In genomic region chr17:8226536-8227237, GRCh38 we compare ENCODE assay signal across 1 cellular context.
A peak's percentile ranks its signal among the peaks of the same experiment; 100 is the strongest.
TF ChIP-seq lines count a peak whose summit lies in the region.

No MANE protein-coding gene starts in this region.

TF ChIP-seq in GM12878, 131 proteins besides CTCF, POLR2A, EP300 and RAD21 (continues in another document):
- TF ChIP-seq PKNOX1 (IDR thresholded peaks at IDR 0.05) (peak; percentile 85), WRNIP1 (IDR thresholded peaks at IDR 0.05; ENCODE audit: borderline replicate concordance, low read depth, low read length) (no peak), CHD4 (IDR thresholded peaks at IDR 0.05) (no peak), FOXK2 (IDR thresholded peaks at IDR 0.05) (peak; percentile 48; the same call in 1 of the 2 replicates), MAX (IDR thresholded peaks at IDR 0.05; ENCODE audit: low read depth, low read length) (peak; percentile 57; the same call in 1 of the 2 replicates), NR2C1 (IDR thresholded peaks at IDR 0.05) (no peak), KLF5 (IDR thresholded peaks at IDR 0.05; ENCODE audit: partially characterized antibody) (no peak), RB1 (IDR thresholded peaks at IDR 0.05; ENCODE audit: borderline replicate concordance) (no peak), SREBF2 (IDR thresholded peaks at IDR 0.05; ENCODE audit: low read length) (peak; percentile 88), PAX5 (IDR thresholded peaks at IDR 0.05; ENCODE audit: borderline replicate concordance, low read depth, low read length) (no peak), ZBTB40 (IDR thresholded peaks at IDR 0.05; ENCODE audit: borderline replicate concordance) (peak; percentile 80), NFIC (IDR thresholded peaks at IDR 0.05; ENCODE audit: low read depth, low read length) (no peak; the same call in none of the 2 replicates), IKZF2 (IDR thresholded peaks at IDR 0.05) (peak; percentile 65 to 78), PBX3 (IDR thresholded peaks at IDR 0.05; ENCODE audit: insufficient replicate concordance, low read depth, low read length) (peak; percentile 68), GABPA (IDR thresholded peaks at IDR 0.05; ENCODE audit: low read depth) (peak; percentile 69; the same call in 1 of the 2 replicates), ZNF217 (IDR thresholded peaks at IDR 0.05) (peak; percentile 41; the same call in 1 of the 2 replicates), LARP7 (IDR thresholded peaks at IDR 0.05) (no peak), STAT3 (IDR thresholded peaks at IDR 0.05; ENCODE audit: low read depth, low read length) (no peak), MTA3 (IDR thresholded peaks at IDR 0.05; ENCODE audit: borderline replicate concordance, low read length) (peak; percentile 10; the same call in 1 of the 2 replicates), YBX1 (IDR thresholded peaks at IDR 0.05) (no peak), BHLHE40 (IDR thresholded peaks at IDR 0.05; ENCODE audit: borderline replicate concordance in 1 of 2, low read depth in 2 of 2, low read length in 1 of 2) (peak; percentile 89 to 95), ZSCAN29 (IDR thresholded peaks at IDR 0.05) (peak; percentile 94), HSF1 (IDR thresholded peaks at IDR 0.05; ENCODE audit: low read depth, low read length) (0 out of 2 replicates have a peak, but pooled peaks have one; percentile 20), KDM1A (IDR thresholded peaks at IDR 0.05; ENCODE audit: borderline replicate concordance) (no peak), GATAD2B (conservative IDR thresholded peaks at IDR 0.05; ENCODE audit: low read depth) (no peak), TAF1 (IDR thresholded peaks at IDR 0.05; ENCODE audit: borderline replicate concordance, low read depth, low read length) (no peak), ZNF622 (IDR thresholded peaks at IDR 0.05) (no peak), RAD51 (IDR thresholded peaks at IDR 0.05) (no peak), POLR2AphosphoS2 (IDR thresholded peaks at IDR 0.05; ENCODE audit: low read depth, low read length) (peak; percentile 96), POU2F2 (IDR thresholded peaks at IDR 0.05; ENCODE audit: borderline replicate concordance, low read depth, low read length) (peak; percentile 47; the same call in 1 of the 3 replicates), PAX8 (IDR thresholded peaks at IDR 0.05) (no peak), BRCA1 (IDR thresholded peaks at IDR 0.05; ENCODE audit: low read depth, low read length) (no peak), POLR2AphosphoS5 (IDR thresholded peaks at IDR 0.05; ENCODE audit: low read length) (peak; percentile 86), MEF2B (IDR thresholded peaks at IDR 0.05; ENCODE audit: partially characterized antibody, poor library complexity, severe bottlenecking) (no peak), KAT2A (conservative IDR thresholded peaks at IDR 0.05; ENCODE audit: control insufficient read depth, low read depth, low read length) (no peak), ZBED1 (IDR thresholded peaks at IDR 0.05; ENCODE audit: borderline replicate concordance) (peak; percentile 50), DPF2 (IDR thresholded peaks at IDR 0.05) (no peak), TCF12 (IDR thresholded peaks at IDR 0.05; ENCODE audit: low read depth, low read length) (no peak), SKIL (IDR thresholded peaks at IDR 0.05; ENCODE audit: low read depth, poor library complexity, severe bottlenecking) (peak; percentile 34), SRF (IDR thresholded peaks at IDR 0.05; ENCODE audit: low read depth in 2 of 2, low read length in 2 of 2) (no peak)
- TF ChIP-seq, protein P1, sequence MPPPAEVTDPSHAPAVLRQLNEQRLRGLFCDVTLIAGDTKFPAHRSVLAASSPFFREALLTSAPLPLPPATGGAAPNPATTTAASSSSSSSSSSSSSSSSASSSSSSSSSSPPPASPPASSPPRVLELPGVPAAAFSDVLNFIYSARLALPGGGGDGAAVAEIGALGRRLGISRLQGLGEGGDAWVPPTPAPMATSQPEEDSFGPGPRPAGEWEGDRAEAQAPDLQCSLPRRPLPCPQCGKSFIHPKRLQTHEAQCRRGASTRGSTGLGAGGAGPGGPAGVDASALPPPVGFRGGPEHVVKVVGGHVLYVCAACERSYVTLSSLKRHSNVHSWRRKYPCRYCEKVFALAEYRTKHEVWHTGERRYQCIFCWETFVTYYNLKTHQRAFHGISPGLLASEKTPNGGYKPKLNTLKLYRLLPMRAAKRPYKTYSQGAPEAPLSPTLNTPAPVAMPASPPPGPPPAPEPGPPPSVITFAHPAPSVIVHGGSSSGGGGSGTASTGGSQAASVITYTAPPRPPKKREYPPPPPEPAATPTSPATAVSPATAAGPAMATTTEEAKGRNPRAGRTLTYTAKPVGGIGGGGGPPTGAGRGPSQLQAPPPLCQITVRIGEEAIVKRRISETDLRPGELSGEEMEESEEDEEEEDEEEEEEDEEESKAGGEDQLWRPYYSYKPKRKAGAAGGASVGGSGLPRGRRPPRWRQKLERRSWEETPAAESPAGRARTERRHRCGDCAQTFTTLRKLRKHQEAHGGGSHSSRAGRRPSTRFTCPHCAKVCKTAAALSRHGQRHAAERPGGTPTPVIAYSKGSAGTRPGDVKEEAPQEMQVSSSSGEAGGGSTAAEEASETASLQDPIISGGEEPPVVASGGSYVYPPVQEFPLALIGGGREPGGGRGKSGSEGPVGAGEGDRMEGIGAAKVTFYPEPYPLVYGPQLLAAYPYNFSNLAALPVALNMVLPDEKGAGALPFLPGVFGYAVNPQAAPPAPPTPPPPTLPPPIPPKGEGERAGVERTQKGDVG (CRISPR knock-in tag; IDR thresholded peaks at IDR 0.05): no peak
- TF ChIP-seq, protein P2, sequence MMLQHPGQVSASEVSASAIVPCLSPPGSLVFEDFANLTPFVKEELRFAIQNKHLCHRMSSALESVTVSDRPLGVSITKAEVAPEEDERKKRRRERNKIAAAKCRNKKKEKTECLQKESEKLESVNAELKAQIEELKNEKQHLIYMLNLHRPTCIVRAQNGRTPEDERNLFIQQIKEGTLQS (IDR thresholded peaks at IDR 0.05; ENCODE audit: borderline replicate concordance, extremely low read depth, low read depth, low read length): no peak
- TF ChIP-seq, protein P3, sequence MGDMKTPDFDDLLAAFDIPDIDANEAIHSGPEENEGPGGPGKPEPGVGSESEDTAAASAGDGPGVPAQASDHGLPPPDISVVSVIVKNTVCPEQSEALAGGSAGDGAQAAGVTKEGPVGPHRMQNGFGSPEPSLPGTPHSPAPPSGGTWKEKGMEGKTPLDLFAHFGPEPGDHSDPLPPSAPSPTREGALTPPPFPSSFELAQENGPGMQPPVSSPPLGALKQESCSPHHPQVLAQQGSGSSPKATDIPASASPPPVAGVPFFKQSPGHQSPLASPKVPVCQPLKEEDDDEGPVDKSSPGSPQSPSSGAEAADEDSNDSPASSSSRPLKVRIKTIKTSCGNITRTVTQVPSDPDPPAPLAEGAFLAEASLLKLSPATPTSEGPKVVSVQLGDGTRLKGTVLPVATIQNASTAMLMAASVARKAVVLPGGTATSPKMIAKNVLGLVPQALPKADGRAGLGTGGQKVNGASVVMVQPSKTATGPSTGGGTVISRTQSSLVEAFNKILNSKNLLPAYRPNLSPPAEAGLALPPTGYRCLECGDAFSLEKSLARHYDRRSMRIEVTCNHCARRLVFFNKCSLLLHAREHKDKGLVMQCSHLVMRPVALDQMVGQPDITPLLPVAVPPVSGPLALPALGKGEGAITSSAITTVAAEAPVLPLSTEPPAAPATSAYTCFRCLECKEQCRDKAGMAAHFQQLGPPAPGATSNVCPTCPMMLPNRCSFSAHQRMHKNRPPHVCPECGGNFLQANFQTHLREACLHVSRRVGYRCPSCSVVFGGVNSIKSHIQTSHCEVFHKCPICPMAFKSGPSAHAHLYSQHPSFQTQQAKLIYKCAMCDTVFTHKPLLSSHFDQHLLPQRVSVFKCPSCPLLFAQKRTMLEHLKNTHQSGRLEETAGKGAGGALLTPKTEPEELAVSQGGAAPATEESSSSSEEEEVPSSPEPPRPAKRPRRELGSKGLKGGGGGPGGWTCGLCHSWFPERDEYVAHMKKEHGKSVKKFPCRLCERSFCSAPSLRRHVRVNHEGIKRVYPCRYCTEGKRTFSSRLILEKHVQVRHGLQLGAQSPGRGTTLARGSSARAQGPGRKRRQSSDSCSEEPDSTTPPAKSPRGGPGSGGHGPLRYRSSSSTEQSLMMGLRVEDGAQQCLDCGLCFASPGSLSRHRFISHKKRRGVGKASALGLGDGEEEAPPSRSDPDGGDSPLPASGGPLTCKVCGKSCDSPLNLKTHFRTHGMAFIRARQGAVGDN (IDR thresholded peaks at IDR 0.05): peak; percentile 53
- TF ChIP-seq, protein P4, sequence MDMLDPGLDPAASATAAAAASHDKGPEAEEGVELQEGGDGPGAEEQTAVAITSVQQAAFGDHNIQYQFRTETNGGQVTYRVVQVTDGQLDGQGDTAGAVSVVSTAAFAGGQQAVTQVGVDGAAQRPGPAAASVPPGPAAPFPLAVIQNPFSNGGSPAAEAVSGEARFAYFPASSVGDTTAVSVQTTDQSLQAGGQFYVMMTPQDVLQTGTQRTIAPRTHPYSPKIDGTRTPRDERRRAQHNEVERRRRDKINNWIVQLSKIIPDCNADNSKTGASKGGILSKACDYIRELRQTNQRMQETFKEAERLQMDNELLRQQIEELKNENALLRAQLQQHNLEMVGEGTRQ (IDR thresholded peaks at IDR 0.05; ENCODE audit: borderline replicate concordance, low read depth, low read length): no peak
